In genomic region chr20:59683181-59683580, GRCh38 we compare ENCODE assay signal across 24 cellular contexts.
DNase-seq lines count a peak whose midpoint lies in the region; ATAC-seq, FAIRE-seq and TF ChIP-seq lines count a peak whose summit lies in the region.
"Had no signal": no experiment of that assay in that cellular context is flagged by ENCODE, and none has a peak within 500 bp of the region (broad histone marks: within the 10 kb centered on the region; RNA-seq: fewer than 3 reads in every experiment).

No MANE protein-coding gene starts in this region.

- no peaks in the 10 kb centered on the region for H3K4me1 Mint-ChIP-seq in mesothelial cell of epicardium
- H3K4me1 Mint-ChIP-seq: CD4-positive, CD25-positive, alpha-beta regulatory T cell; CD8-positive, alpha-beta memory T cell; H9 had no signal

- H3K27ac Mint-ChIP-seq in mesothelial cell of epicardium, result no peak overlapping the region
- H3K27ac Mint-ChIP-seq: CD4-positive, CD25-positive, alpha-beta regulatory T cell; CD8-positive, alpha-beta memory T cell; GM23338; H9 had no signal

- no peak overlapping the region for H3K9ac ChIP-seq in BLaER1

- peak overlapping the region; percentile 52 for H3K4me2 ChIP-seq in BLaER1
- H3K4me2 ChIP-seq: A549, GM23338 had no signal

- TF ChIP-seq CTCF in mesothelial cell of epicardium (IDR thresholded peaks at IDR 0.05; ENCODE audit: unreplicated experiment), result no peak

- no peak for ATAC-seq in GM18520 (IDR thresholded peaks at IDR 0.05; ENCODE audit: unreplicated experiment)
- ATAC-seq: A549, GM23338, HCT116 had no signal

- H3K27ac ChIP-seq in BLaER1 (no peak overlapping the region), cingulate gyrus (ENCODE audit: low read depth, low read length) (peak overlapping the region; percentile 43), temporal lobe (ENCODE audit: low read depth, low read length) (peak overlapping the region; percentile 4)
- H3K27ac ChIP-seq: A549, C4-2B had no signal

- H3K4me3 Mint-ChIP-seq in mesothelial cell of epicardium, result no peak overlapping the region
- H3K4me3 Mint-ChIP-seq: CD4-positive, CD25-positive, alpha-beta regulatory T cell; CD8-positive, alpha-beta memory T cell; GM23338; H9 had no signal

- peaks cover 100% of the 10 kb centered on the region for H4K20me1 ChIP-seq in BLaER1

- H3K9me3 ChIP-seq in BLaER1, result peaks cover 14% of the 10 kb centered on the region; the same call in 1 of the 2 replicates
- H3K9me3 ChIP-seq: A549, BE2C had no signal

- no peaks in the 10 kb centered on the region for H3K27me3 ChIP-seq in BLaER1

- H3K9me3 Mint-ChIP-seq in mesothelial cell of epicardium, result peaks cover 47% of the 10 kb centered on the region
- H3K9me3 Mint-ChIP-seq: GM23338 had no signal

- DNase-seq in HTR-8/SVneo (ENCODE audit: insufficient read length, low spot score) (no peak), NCI-H1694 (lab: John Stamatoyannopoulos, UW) (no peak), mesothelial cell of epicardium (ENCODE audit: low spot score in 2 of 2, unreplicated experiment in 2 of 2) (no peak)
- DNase-seq: 8988T; ACHN; AML-193; BE2C; CD4-positive, CD25-positive, alpha-beta regulatory T cell; CD8-positive, alpha-beta memory T cell; DMS53; DMS79 treated with DMSO at 0.1 percent for 48 hours; GF-D8; H9 had no signal

- peaks cover 98% of the 10 kb centered on the region for H3K4me1 ChIP-seq in BLaER1
- H3K4me1 ChIP-seq: A549, BE2C had no signal

- H3K27me3 Mint-ChIP-seq in mesothelial cell of epicardium (ENCODE audit: low read depth), result no peaks in the 10 kb centered on the region
- H3K27me3 Mint-ChIP-seq: CD4-positive, CD25-positive, alpha-beta regulatory T cell had no signal

- no peak overlapping the region for H3K4me3 ChIP-seq in BLaER1
- H3K4me3 ChIP-seq: A549, GM23338 had no signal

- H3K36me3 Mint-ChIP-seq in mesothelial cell of epicardium, result no peaks in the 10 kb centered on the region
- H3K36me3 Mint-ChIP-seq: CD4-positive, CD25-positive, alpha-beta regulatory T cell; CD8-positive, alpha-beta memory T cell had no signal

- FAIRE-seq in HTR-8/SVneo (lab: Jason Lieb, UNC), result peak; percentile 46
- FAIRE-seq: A549, D721Med, GM12891, GM18507 had no signal

- peaks cover 82% of the 10 kb centered on the region for H3K36me3 ChIP-seq in BLaER1
- H3K36me3 ChIP-seq: BE2C had no signal
